In the genomic region with DNA sequence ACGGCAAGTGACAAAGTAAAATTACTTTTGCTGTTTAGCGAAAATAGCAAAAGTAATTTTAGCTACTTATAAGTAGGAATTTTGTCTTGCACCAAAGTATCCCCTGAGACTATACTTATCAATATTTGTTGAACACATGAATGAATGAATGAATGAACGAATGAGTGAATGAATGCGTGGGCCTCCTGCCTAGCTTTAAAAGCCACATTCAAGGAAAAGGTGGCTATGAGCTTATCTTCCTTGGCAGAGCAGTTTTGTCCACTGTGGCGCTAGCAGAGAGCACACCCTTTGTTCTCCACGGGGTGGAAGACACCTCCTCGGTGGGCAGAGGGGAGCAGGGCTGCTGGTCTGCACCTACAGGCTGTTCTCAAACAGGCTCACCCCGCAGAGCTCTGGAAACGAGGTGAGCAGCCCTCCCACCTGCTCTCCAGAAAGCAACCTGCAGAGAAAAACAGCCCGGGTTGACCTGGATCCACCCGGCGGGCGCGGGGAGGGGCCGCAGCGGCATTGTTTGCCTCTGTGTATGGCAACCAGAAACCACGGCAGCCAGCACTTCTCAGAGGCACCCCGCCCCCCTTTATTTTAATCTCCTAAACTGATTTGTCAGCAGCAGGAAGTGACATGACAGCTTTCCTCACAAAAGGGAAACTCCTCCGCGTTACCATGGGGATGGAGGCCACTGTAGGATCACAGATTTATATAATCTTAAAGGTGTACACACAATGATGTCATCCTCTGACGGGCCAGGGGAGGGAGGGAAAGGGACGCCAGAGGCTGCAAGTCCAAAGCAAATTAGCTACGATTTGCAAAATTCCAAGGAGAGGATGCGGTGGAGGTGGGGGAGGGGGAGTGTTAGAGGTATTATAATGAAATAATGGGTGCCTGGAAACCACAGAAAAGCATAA, we compare ENCODE assay signal across 1 cellular context.
TF ChIP-seq lines count a peak whose summit lies in the region.

No MANE protein-coding gene starts in this region.

TF ChIP-seq in K562, 482 proteins besides CTCF, POLR2A, EP300 and RAD21 (continued from another document and continues in another):
- TF ChIP-seq, protein P1, sequence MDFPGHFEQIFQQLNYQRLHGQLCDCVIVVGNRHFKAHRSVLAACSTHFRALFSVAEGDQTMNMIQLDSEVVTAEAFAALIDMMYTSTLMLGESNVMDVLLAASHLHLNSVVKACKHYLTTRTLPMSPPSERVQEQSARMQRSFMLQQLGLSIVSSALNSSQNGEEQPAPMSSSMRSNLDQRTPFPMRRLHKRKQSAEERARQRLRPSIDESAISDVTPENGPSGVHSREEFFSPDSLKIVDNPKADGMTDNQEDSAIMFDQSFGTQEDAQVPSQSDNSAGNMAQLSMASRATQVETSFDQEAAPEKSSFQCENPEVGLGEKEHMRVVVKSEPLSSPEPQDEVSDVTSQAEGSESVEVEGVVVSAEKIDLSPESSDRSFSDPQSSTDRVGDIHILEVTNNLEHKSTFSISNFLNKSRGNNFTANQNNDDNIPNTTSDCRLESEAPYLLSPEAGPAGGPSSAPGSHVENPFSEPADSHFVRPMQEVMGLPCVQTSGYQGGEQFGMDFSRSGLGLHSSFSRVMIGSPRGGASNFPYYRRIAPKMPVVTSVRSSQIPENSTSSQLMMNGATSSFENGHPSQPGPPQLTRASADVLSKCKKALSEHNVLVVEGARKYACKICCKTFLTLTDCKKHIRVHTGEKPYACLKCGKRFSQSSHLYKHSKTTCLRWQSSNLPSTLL (IDR thresholded peaks at IDR 0.05), result no peak
- TF ChIP-seq, protein P2, sequence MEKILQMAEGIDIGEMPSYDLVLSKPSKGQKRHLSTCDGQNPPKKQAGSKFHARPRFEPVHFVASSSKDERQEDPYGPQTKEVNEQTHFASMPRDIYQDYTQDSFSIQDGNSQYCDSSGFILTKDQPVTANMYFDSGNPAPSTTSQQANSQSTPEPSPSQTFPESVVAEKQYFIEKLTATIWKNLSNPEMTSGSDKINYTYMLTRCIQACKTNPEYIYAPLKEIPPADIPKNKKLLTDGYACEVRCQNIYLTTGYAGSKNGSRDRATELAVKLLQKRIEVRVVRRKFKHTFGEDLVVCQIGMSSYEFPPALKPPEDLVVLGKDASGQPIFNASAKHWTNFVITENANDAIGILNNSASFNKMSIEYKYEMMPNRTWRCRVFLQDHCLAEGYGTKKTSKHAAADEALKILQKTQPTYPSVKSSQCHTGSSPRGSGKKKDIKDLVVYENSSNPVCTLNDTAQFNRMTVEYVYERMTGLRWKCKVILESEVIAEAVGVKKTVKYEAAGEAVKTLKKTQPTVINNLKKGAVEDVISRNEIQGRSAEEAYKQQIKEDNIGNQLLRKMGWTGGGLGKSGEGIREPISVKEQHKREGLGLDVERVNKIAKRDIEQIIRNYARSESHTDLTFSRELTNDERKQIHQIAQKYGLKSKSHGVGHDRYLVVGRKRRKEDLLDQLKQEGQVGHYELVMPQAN (IDR thresholded peaks at IDR 0.05; ENCODE audit: borderline replicate concordance), result no peak
- TF ChIP-seq GATAD2B (IDR thresholded peaks at IDR 0.05; ENCODE audit: borderline replicate concordance) (no peak), SPI1 (IDR thresholded peaks at IDR 0.05; ENCODE audit: borderline replicate concordance, low read depth, low read length) (peak; percentile 35; the same call in 1 of the 2 replicates), ZNF764 (CRISPR knock-in tag; IDR thresholded peaks at IDR 0.05; ENCODE audit: low read depth) (no peak), SNIP1 (IDR thresholded peaks at IDR 0.05; ENCODE audit: low read depth) (no peak), ESRRB (CRISPR knock-in tag; IDR thresholded peaks at IDR 0.05; ENCODE audit: borderline replicate concordance) (no peak), ZNF347 (CRISPR knock-in tag; IDR thresholded peaks at IDR 0.05; ENCODE audit: low read depth) (no peak), SRF (CRISPR knock-in tag; IDR thresholded peaks at IDR 0.05) (0 out of 4 replicates have a peak, but pooled peaks of 1 of the 2 experiments have one; percentile 31), SMAD4 (CRISPR knock-in tag; conservative IDR thresholded peaks at IDR 0.05) (no peak), ZNF408 (CRISPR knock-in tag; IDR thresholded peaks at IDR 0.05; ENCODE audit: low read depth) (no peak), ZKSCAN1 (IDR thresholded peaks at IDR 0.05; ENCODE audit: low read depth, low read length) (0 out of 2 replicates have a peak, but pooled peaks have one; percentile 22), ZNF175 (CRISPR knock-in tag; IDR thresholded peaks at IDR 0.05; ENCODE audit: low read depth) (no peak), EHMT2 (IDR thresholded peaks at IDR 0.05) (no peak), ZNF146 (CRISPR knock-in tag; IDR thresholded peaks at IDR 0.05; ENCODE audit: unreplicated experiment) (no peak), EZH2 (IDR thresholded peaks at IDR 0.05; ENCODE audit: borderline replicate concordance, low read depth, low read length) (no peak), NCOA6 (IDR thresholded peaks at IDR 0.05) (no peak), ZNF75A (CRISPR knock-in tag; IDR thresholded peaks at IDR 0.05) (no peak), PRMT5 (CRISPR knock-in tag; IDR thresholded peaks at IDR 0.05) (no peak), HMGN3 (IDR thresholded peaks at IDR 0.05; ENCODE audit: borderline replicate concordance, extremely low read depth, insufficient read length, low read depth, low read length) (peak; percentile 90), STAT5B (CRISPR knock-in tag; IDR thresholded peaks at IDR 0.05) (no peak), CREB3L1 (IDR thresholded peaks at IDR 0.05; ENCODE audit: borderline replicate concordance, low read depth) (no peak), ILK (tag; IDR thresholded peaks at IDR 0.05; ENCODE audit: borderline replicate concordance, low read depth) (no peak), IRF2 (CRISPR knock-in tag; IDR thresholded peaks at IDR 0.05) (no peak), MITF (IDR thresholded peaks at IDR 0.05) (peak; percentile 27; the same call in 1 of the 2 replicates), SRSF1 (IDR thresholded peaks at IDR 0.05; ENCODE audit: low read depth, low read length) (no peak), TBP (optimal IDR thresholded peaks at IDR 0.05; ENCODE audit: low read depth, low read length) (no peak), SMARCA4 (IDR thresholded peaks at IDR 0.05) (0 out of 2 replicates have a peak, but pooled peaks have one; percentile 63), ZNF121 (CRISPR knock-in tag; conservative IDR thresholded peaks at IDR 0.05) (no peak), TAF9B (IDR thresholded peaks at IDR 0.05; ENCODE audit: partially characterized antibody) (peak; percentile 81), RBM14 (IDR thresholded peaks at IDR 0.05; ENCODE audit: borderline replicate concordance, insufficient read depth, low read depth, low read length) (no peak), ZNF507 (tag; conservative IDR thresholded peaks at IDR 0.05) (no peak), ZFP1 (CRISPR knock-in tag; IDR thresholded peaks at IDR 0.05) (no peak), TCFL5 (CRISPR knock-in tag; conservative IDR thresholded peaks at IDR 0.05) (no peak), ARID2 (IDR thresholded peaks at IDR 0.05) (no peak), ARID1B (IDR thresholded peaks at IDR 0.05) (peak; percentile 62; the same call in 1 of the 2 replicates), MAFK (IDR thresholded peaks at IDR 0.05; ENCODE audit: low read length) (peak; percentile 81), LCOR (CRISPR knock-in tag; IDR thresholded peaks at IDR 0.05) (peak; percentile 55; the same call in 1 of the 2 replicates), ZNF584 (CRISPR knock-in tag; IDR thresholded peaks at IDR 0.05; ENCODE audit: low read depth) (no peak), CEBPG (CRISPR knock-in tag; IDR thresholded peaks at IDR 0.05) (no peak; the same call in 1 of the 2 replicates), CEBPG (tag; conservative IDR thresholded peaks at IDR 0.05 in 1 of 2, IDR thresholded peaks at IDR 0.05 in 1 of 2) (peak in 1 of 2 experiments; percentile 57; a peak in 2 of 4 replicates), GABPB2 (CRISPR knock-in tag; conservative IDR thresholded peaks at IDR 0.05) (no peak), PHB (CRISPR knock-in tag; IDR thresholded peaks at IDR 0.05) (no peak), IFI16 (CRISPR knock-in tag; IDR thresholded peaks at IDR 0.05) (no peak), ZNF134 (CRISPR knock-in tag; conservative IDR thresholded peaks at IDR 0.05) (no peak), ZFP36 (IDR thresholded peaks at IDR 0.05; ENCODE audit: low read depth, low read length, partially characterized antibody) (no peak), PPARD (CRISPR knock-in tag; IDR thresholded peaks at IDR 0.05) (no peak), FIP1L1 (IDR thresholded peaks at IDR 0.05; ENCODE audit: low read depth, low read length, poor library complexity, severe bottlenecking) (no peak), ZNF165 (CRISPR knock-in tag; IDR thresholded peaks at IDR 0.05; ENCODE audit: borderline replicate concordance) (0 out of 2 replicates have a peak, but pooled peaks have one; percentile 57), ARHGAP35 (IDR thresholded peaks at IDR 0.05; ENCODE audit: partially characterized antibody) (no peak), ZFPM2 (CRISPR knock-in tag; IDR thresholded peaks at IDR 0.05) (no peak), ZNF23 (CRISPR knock-in tag; IDR thresholded peaks at IDR 0.05) (no peak), ZNF12 (CRISPR knock-in tag; IDR thresholded peaks at IDR 0.05) (no peak), ZNF699 (CRISPR knock-in tag; IDR thresholded peaks at IDR 0.05; ENCODE audit: insufficient replicate concordance) (no peak)
- TF ChIP-seq, protein P3, sequence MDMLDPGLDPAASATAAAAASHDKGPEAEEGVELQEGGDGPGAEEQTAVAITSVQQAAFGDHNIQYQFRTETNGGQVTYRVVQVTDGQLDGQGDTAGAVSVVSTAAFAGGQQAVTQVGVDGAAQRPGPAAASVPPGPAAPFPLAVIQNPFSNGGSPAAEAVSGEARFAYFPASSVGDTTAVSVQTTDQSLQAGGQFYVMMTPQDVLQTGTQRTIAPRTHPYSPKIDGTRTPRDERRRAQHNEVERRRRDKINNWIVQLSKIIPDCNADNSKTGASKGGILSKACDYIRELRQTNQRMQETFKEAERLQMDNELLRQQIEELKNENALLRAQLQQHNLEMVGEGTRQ (CRISPR knock-in tag; IDR thresholded peaks at IDR 0.05), result no peak
- TF ChIP-seq, protein P4, sequence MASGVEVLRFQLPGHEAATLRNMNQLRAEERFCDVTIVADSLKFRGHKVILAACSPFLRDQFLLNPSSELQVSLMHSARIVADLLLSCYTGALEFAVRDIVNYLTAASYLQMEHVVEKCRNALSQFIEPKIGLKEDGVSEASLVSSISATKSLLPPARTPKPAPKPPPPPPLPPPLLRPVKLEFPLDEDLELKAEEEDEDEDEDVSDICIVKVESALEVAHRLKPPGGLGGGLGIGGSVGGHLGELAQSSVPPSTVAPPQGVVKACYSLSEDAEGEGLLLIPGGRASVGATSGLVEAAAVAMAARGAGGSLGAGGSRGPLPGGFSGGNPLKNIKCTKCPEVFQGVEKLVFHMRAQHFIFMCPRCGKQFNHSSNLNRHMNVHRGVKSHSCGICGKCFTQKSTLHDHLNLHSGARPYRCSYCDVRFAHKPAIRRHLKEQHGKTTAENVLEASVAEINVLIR (CRISPR knock-in tag; IDR thresholded peaks at IDR 0.05), result peak; percentile 38; the same call in 1 of the 2 replicates
- TF ChIP-seq, protein P5, sequence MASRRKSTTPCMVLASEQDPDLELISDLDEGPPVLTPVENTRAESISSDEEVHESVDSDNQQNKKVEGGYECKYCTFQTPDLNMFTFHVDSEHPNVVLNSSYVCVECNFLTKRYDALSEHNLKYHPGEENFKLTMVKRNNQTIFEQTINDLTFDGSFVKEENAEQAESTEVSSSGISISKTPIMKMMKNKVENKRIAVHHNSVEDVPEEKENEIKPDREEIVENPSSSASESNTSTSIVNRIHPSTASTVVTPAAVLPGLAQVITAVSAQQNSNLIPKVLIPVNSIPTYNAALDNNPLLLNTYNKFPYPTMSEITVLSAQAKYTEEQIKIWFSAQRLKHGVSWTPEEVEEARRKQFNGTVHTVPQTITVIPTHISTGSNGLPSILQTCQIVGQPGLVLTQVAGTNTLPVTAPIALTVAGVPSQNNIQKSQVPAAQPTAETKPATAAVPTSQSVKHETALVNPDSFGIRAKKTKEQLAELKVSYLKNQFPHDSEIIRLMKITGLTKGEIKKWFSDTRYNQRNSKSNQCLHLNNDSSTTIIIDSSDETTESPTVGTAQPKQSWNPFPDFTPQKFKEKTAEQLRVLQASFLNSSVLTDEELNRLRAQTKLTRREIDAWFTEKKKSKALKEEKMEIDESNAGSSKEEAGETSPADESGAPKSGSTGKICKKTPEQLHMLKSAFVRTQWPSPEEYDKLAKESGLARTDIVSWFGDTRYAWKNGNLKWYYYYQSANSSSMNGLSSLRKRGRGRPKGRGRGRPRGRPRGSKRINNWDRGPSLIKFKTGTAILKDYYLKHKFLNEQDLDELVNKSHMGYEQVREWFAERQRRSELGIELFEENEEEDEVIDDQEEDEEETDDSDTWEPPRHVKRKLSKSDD (conservative IDR thresholded peaks at IDR 0.05; ENCODE audit: low read length), result no peak
- TF ChIP-seq, protein P6, sequence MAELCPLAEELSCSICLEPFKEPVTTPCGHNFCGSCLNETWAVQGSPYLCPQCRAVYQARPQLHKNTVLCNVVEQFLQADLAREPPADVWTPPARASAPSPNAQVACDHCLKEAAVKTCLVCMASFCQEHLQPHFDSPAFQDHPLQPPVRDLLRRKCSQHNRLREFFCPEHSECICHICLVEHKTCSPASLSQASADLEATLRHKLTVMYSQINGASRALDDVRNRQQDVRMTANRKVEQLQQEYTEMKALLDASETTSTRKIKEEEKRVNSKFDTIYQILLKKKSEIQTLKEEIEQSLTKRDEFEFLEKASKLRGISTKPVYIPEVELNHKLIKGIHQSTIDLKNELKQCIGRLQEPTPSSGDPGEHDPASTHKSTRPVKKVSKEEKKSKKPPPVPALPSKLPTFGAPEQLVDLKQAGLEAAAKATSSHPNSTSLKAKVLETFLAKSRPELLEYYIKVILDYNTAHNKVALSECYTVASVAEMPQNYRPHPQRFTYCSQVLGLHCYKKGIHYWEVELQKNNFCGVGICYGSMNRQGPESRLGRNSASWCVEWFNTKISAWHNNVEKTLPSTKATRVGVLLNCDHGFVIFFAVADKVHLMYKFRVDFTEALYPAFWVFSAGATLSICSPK (IDR thresholded peaks at IDR 0.05; ENCODE audit: borderline replicate concordance), result no peak
